ENCODE assay signal across 8 cellular contexts in genomic region chr14:21475767-21476525, GRCh38. TPM values are rescaled to one million over a fixed set of nuclear protein-coding genes. Genes with fewer than 3 reads are reported as not detected.
DNase-seq lines count a peak whose midpoint lies in the region; ATAC-seq and TF ChIP-seq lines count a peak whose summit lies in the region.

No MANE protein-coding gene starts in this region.

- H3K27me3 Mint-ChIP-seq in H9 (ENCODE audit: low read depth) = no peaks in the 10 kb centered on the region

- H3K27ac ChIP-seq in H9 (ENCODE audit: insufficient read length, low read depth, low read length) = peak overlapping the region; percentile 69
- H3K27ac ChIP-seq in SK-N-SH (ENCODE audit: low read depth in 2 of 2, low read length in 1 of 2) = peak overlapping the region; percentile 70 to 78; a peak in 3 of 4 replicates

- H3K9ac ChIP-seq in H9 (ENCODE audit: extremely low read depth, insufficient read length, low read length) (peak overlapping the region; percentile 93), SK-N-SH (peak overlapping the region; percentile 80)

- CTCF ChIA-PET in SK-N-SH (lab: Yijun Ruan, JAX) = interaction anchor here (0.6 to 4.8 kb wide), 9 partner anchors 13 to 80 kb away, joined by 3 to 40 read pairs (median 7); partner anchors contain the start of genes CHD8, METTL3 and SALL2

- H3K9me2 ChIP-seq in SK-N-SH = no peaks in the 10 kb centered on the region

- no peak overlapping the region for H4K5ac ChIP-seq in H9 (ENCODE audit: insufficient read length, low read depth, low read length)

- no peak overlapping the region for H3K56ac ChIP-seq in H9 (ENCODE audit: insufficient read length, low read depth, low read length)

- peaks cover 1% of the 10 kb centered on the region; the same call in 1 of the 2 replicates for H3K79me2 ChIP-seq in H9 (ENCODE audit: insufficient read depth, low read length)
- peaks cover 53% of the 10 kb centered on the region for H3K79me2 ChIP-seq in SK-N-SH (ENCODE audit: insufficient read depth)

- H3K4me3 Mint-ChIP-seq in H9 = peak overlapping the region; percentile 98 to 100

- no peak for ATAC-seq in HG03378 (IDR thresholded peaks at IDR 0.05; ENCODE audit: unreplicated experiment)

- H3K9me3 ChIP-seq in H9 (ENCODE audit: control insufficient read depth, low read depth, low read length) (no peaks in the 10 kb centered on the region), SK-N-SH (no peaks in the 10 kb centered on the region)

- peaks cover 11 to 14% of the 10 kb centered on the region in 2 experiments for H3K36me3 ChIP-seq in SK-N-SH (replicated peaks in 1 of 2; ENCODE audit: control insufficient read depth in 1 of 2, insufficient read depth in 2 of 2, low read length in 1 of 2)

- no peak for TF ChIP-seq CTCF in H9 (conservative IDR thresholded peaks at IDR 0.05)
- TF ChIP-seq CTCF in SK-N-SH (IDR thresholded peaks at IDR 0.05) = no peak
- no peak for TF ChIP-seq CTCF in fibroblast of the aortic adventitia (IDR thresholded peaks at IDR 0.05; ENCODE audit: insufficient read depth, low read length)

- H3K4me1 ChIP-seq in H9 (ENCODE audit: insufficient read depth, low read length) = no peaks in the 10 kb centered on the region
- H3K4me1 ChIP-seq in SK-N-SH (ENCODE audit: control insufficient read depth in 1 of 2, insufficient read depth in 2 of 2, low read depth in 1 of 2, low read length in 1 of 2) = peaks cover 4 to 6% of the 10 kb centered on the region in 2 experiments; a peak in 2 of 4 replicates

- no peak overlapping the region for H4K8ac ChIP-seq in H9 (replicated peaks; ENCODE audit: insufficient read length, low read depth, low read length)

- H3K23me2 ChIP-seq in H9 (ENCODE audit: insufficient read length, low read depth, low read length, poor library complexity, severe bottlenecking) = peaks cover 7% of the 10 kb centered on the region

- H3K4me2 ChIP-seq in H9 (ENCODE audit: insufficient read depth, insufficient read length, low read length) (peak overlapping the region; percentile 93), SK-N-SH (peak overlapping the region; percentile 69)

- peaks cover 21 to 39% (median 33%) of the 10 kb centered on the region in 3 experiments; a peak in 6 of 7 replicates for H3K36me3 Mint-ChIP-seq in H9 (ENCODE audit: insufficient read depth in 1 of 3, low read depth in 3 of 3)

- H2BK15ac ChIP-seq in H9 (ENCODE audit: low read depth, low read length) = no peak overlapping the region

- no peak overlapping the region for H3T11ph ChIP-seq in H9 (ENCODE audit: low read length)

- no peak for TF ChIP-seq EP300 in SK-N-SH (IDR thresholded peaks at IDR 0.05; ENCODE audit: borderline replicate concordance in 1 of 2, low read depth in 1 of 2, low read length in 1 of 2)

- no peak overlapping the region for H3K14ac ChIP-seq in H9 (ENCODE audit: insufficient read depth, low read length)

- no peak overlapping the region for H2AK5ac ChIP-seq in H9 (ENCODE audit: insufficient read length, low read length)

- no peak overlapping the region for H3K4ac ChIP-seq in H9 (ENCODE audit: low read depth, low read length)

- 100% methylated on average over 1 of the region's 10 CpGs for WGBS in H9 (ENCODE audit: extremely low coverage, insufficient read length, low lambda C conversion rate)
- WGBS in SK-N-SH (ENCODE audit: low lambda C conversion rate) = 47% methylated on average over 10 of the region's 10 CpGs

- H3K27me3 ChIP-seq in H9 (ENCODE audit: insufficient read depth, low read length) (no peaks in the 10 kb centered on the region), SK-N-SH (ENCODE audit: insufficient read depth) (no peaks in the 10 kb centered on the region)

- H3K9me3 Mint-ChIP-seq in H9 = no peaks in the 10 kb centered on the region; a peak in 1 of 5 replicates

- peak overlapping the region; percentile 69 to 99 for H3K4me3 ChIP-seq in SK-N-SH (ENCODE audit: low read depth in 2 of 2, low read length in 1 of 2)
- H3K4me3 ChIP-seq in fibroblast of the aortic adventitia (ENCODE audit: low read depth, low read length) = peak overlapping the region; percentile 97
- peak overlapping the region; percentile 79 for H3K4me3 ChIP-seq in skeletal muscle cell (ENCODE audit: low read depth, low read length)

- no peak overlapping the region for H2BK12ac ChIP-seq in H9 (ENCODE audit: insufficient read length, low read depth, low read length)

- no peak overlapping the region for H3K18ac ChIP-seq in H9 (ENCODE audit: insufficient read length, low read depth, low read length)

- no peaks in the 10 kb centered on the region for H3F3A ChIP-seq in SK-N-SH (replicated peaks; ENCODE audit: insufficient read depth)

- peak overlapping the region; percentile 12 for H2BK5ac ChIP-seq in H9 (ENCODE audit: insufficient read length, low read length)

- POLR2A ChIA-PET in SK-N-SH (lab: Yijun Ruan, JAX) = interaction anchor here (0.7 to 2.4 kb wide), 5 partner anchors 18 to 50 kb away, joined by 3 to 11 read pairs (median 5); partner anchors contain the start of genes CHD8, METTL3 and SALL2

- no peak overlapping the region for H4K91ac ChIP-seq in H9 (ENCODE audit: insufficient read length, low read depth, low read length)

- peak overlapping the region; percentile 94 to 99 (median 97) for H3K27ac Mint-ChIP-seq in H9

- H2BK120ac ChIP-seq in H9 (ENCODE audit: low read depth, low read length, poor library complexity, severe bottlenecking) = no peak overlapping the region

- H2AFZ ChIP-seq in H9 (ENCODE audit: low read length) (peak overlapping the region; percentile 89), SK-N-SH (ENCODE audit: low read depth) (peak overlapping the region; percentile 79)

- peaks cover 5% of the 10 kb centered on the region for H3K79me1 ChIP-seq in H9 (ENCODE audit: insufficient read depth, low read depth, low read length, poor library complexity, severe bottlenecking)

- no peak for TF ChIP-seq RAD21 in SK-N-SH (IDR thresholded peaks at IDR 0.05; ENCODE audit: low read length)

- H2BK20ac ChIP-seq in H9 (ENCODE audit: low read depth, low read length, poor library complexity, severe bottlenecking) = no peak overlapping the region

- H3K23ac ChIP-seq in H9 (ENCODE audit: insufficient read length, low read depth, low read length) = no peak overlapping the region

- no peak for DNase-seq in H9
- DNase-seq in SK-N-SH = no peak
- no peak for DNase-seq in fibroblast of the aortic adventitia (ENCODE audit: low read depth)
- DNase-seq in skeletal muscle cell (ENCODE audit: low read depth) = no peak
- DNase-seq in NCI-H146 treated with DMSO at 0.1 percent for 48 hours (lab: John Stamatoyannopoulos, UW; ENCODE audit: unreplicated experiment) = no peak
- DNase-seq in stimulated activated CD4-positive, alpha-beta T cell treated with anti-CD3 and anti-CD28 coated beads, Interleukin-2, amount 100 ng/mL, for 24 hours = no peak
- DNase-seq in NCI-H1105 treated with DMSO at 0.1 percent for 48 hours (lab: John Stamatoyannopoulos, UW) = no peak

- H4K20me1 ChIP-seq in H9 (ENCODE audit: control insufficient read depth, insufficient read depth, insufficient read length) = no peaks in the 10 kb centered on the region
- no peaks in the 10 kb centered on the region for H4K20me1 ChIP-seq in SK-N-SH (ENCODE audit: insufficient read depth)

- H3K4me1 Mint-ChIP-seq in H9 = peaks cover 8 to 13% of the 10 kb centered on the region in 2 experiments

TF ChIP-seq in SK-N-SH, 30 proteins besides CTCF, POLR2A, EP300 and RAD21 (continues in another document):
- TF ChIP-seq EZH2phosphoT487 (IDR thresholded peaks at IDR 0.05; ENCODE audit: borderline replicate concordance, low read depth) (no peak), TCF12 (IDR thresholded peaks at IDR 0.05) (no peak), RCOR1 (IDR thresholded peaks at IDR 0.05; ENCODE audit: low read length) (no peak), NRF1 (IDR thresholded peaks at IDR 0.05; ENCODE audit: low read depth, low read length) (no peak), FOXM1 (IDR thresholded peaks at IDR 0.05; ENCODE audit: low read depth) (no peak), USF1 (IDR thresholded peaks at IDR 0.05; ENCODE audit: borderline replicate concordance, low read depth) (no peak), MXI1 (IDR thresholded peaks at IDR 0.05; ENCODE audit: low read depth, low read length) (no peak), GATA2 (CRISPR knock-in tag; IDR thresholded peaks at IDR 0.05) (no peak), SMC3 (IDR thresholded peaks at IDR 0.05; ENCODE audit: low read depth, low read length) (no peak)

RNA-seq across cellular contexts. Expression of gene RAB2B, which starts 0.8 kb away (rescaled TPM):
- 26.2 and 27.9 TPM in 2 replicates for total RNA-seq in H9 (2021)
- polyA plus RNA-seq in SK-N-SH (2012; rRNA removed) = 24.4 and 41.2 TPM in 2 replicates
- 30.1 and 36.3 TPM in 2 replicates for polyA plus RNA-seq in SK-N-SH (2012; cell fraction: cytosol; rRNA removed)
- polyA plus RNA-seq in SK-N-SH (2012; cell fraction: nucleus; rRNA removed) = 13.2 and 30.3 TPM in 2 replicates
- total RNA-seq in fibroblast of the aortic adventitia (ENCODE audit: low replicate concordance) = 7.8 and 28.1 TPM in 2 replicates

RNA-seq across cellular contexts. Expression of gene TOX4, which starts 1.0 kb away (rescaled TPM):
- 58.0 and 64.7 TPM in 2 replicates for total RNA-seq in H9 (2021)
- 52.3 and 69.3 TPM in 2 replicates for polyA plus RNA-seq in SK-N-SH (2012; rRNA removed)
- polyA plus RNA-seq in SK-N-SH (2012; cell fraction: cytosol; rRNA removed) = 45.6 and 45.7 TPM in 2 replicates
- 68.6 and 95.7 TPM in 2 replicates for polyA plus RNA-seq in SK-N-SH (2012; cell fraction: nucleus; rRNA removed)
- total RNA-seq in fibroblast of the aortic adventitia (ENCODE audit: low replicate concordance) = 21.1 and 37.2 TPM in 2 replicates

RNA-seq across cellular contexts. Expression of gene CHD8, which starts 20.0 kb away (rescaled TPM):
- total RNA-seq in H9 (2021) = 132 and 135 TPM in 2 replicates
- polyA plus RNA-seq in SK-N-SH (2012; rRNA removed) = 20.1 and 25.3 TPM in 2 replicates
- polyA plus RNA-seq in SK-N-SH (2012; cell fraction: cytosol; rRNA removed) = 13.4 and 15.8 TPM in 2 replicates
- 75.7 and 107 TPM in 2 replicates for polyA plus RNA-seq in SK-N-SH (2012; cell fraction: nucleus; rRNA removed)
- total RNA-seq in fibroblast of the aortic adventitia (ENCODE audit: low replicate concordance) = 59.8 and 72.7 TPM in 2 replicates

RNA-seq across cellular contexts. Expression of gene METTL3, which starts 35.2 kb away (rescaled TPM):
- 84.1 and 84.4 TPM in 2 replicates for total RNA-seq in H9 (2021)
- polyA plus RNA-seq in SK-N-SH (2012; rRNA removed) = 118 and 198 TPM in 2 replicates
- 61.6 and 76.3 TPM in 2 replicates for polyA plus RNA-seq in SK-N-SH (2012; cell fraction: cytosol; rRNA removed)
- polyA plus RNA-seq in SK-N-SH (2012; cell fraction: nucleus; rRNA removed) = 869 and 939 TPM in 2 replicates
- 27.7 and 36.2 TPM in 2 replicates for total RNA-seq in fibroblast of the aortic adventitia (ENCODE audit: low replicate concordance)

RNA-seq across cellular contexts. Expression of gene SALL2, which starts 50.2 kb away (rescaled TPM):
- total RNA-seq in H9 (2021) = 287 and 299 TPM in 2 replicates
- polyA plus RNA-seq in SK-N-SH (2012; rRNA removed) = 7.5 and 9.1 TPM in 2 replicates
- polyA plus RNA-seq in SK-N-SH (2012; cell fraction: cytosol; rRNA removed) = 7.0 and 7.7 TPM in 2 replicates
- 6.1 and 6.4 TPM in 2 replicates for polyA plus RNA-seq in SK-N-SH (2012; cell fraction: nucleus; rRNA removed)
- total RNA-seq in fibroblast of the aortic adventitia (ENCODE audit: low replicate concordance) = 5.3 and 9.0 TPM in 2 replicates
